In genomic region chr10:23371073-23371472, GRCh38 we compare ENCODE assay signal across 20 cellular contexts. TPM values are rescaled to one million over a fixed set of nuclear protein-coding genes. Genes with fewer than 3 reads are reported as not detected.
"Had no signal": no experiment of that assay in that cellular context is flagged by ENCODE, and none has a peak within 500 bp of the region (broad histone marks: within the 10 kb centered on the region; RNA-seq: fewer than 3 reads in every experiment).

No MANE protein-coding gene starts in this region.

- H3K4me1 Mint-ChIP-seq: endodermal cell had no signal

- H3K4me3 Mint-ChIP-seq: endodermal cell; nephron progenitor cell; stimulated activated naive CD8-positive, alpha-beta T cell treated with anti-CD3 and anti-CD28 coated beads, Interleukin-15, Interleukin-2, amounts not matched to agents 100 ng/mL and 50 ng/mL, for 24 hours had no signal

- H3K9me3 ChIP-seq: colonic mucosa, neutrophil, testis, tibial nerve, upper lobe of right lung, vagina had no signal

- H3K27me3 Mint-ChIP-seq: naive thymus-derived CD4-positive, alpha-beta T cell; stimulated activated naive CD8-positive, alpha-beta T cell treated with anti-CD3 and anti-CD28 coated beads, Interleukin-15, Interleukin-2, amounts not matched to agents 100 ng/mL and 50 ng/mL, for 24 hours had no signal

- DNase-seq: colonic mucosa; dermis blood vessel endothelial cell; endodermal cell; foreskin melanocyte; head of caudate nucleus; kidney glomerular epithelial cell; naive thymus-derived CD4-positive, alpha-beta T cell; nephron progenitor cell; right cardiac atrium; small intestine; stimulated activated CD4-positive, alpha-beta T cell treated with anti-CD3 and anti-CD28 coated beads, Interleukin-12 subunit alpha, Interleukin-12 subunit beta, amount 100 ng/mL, for 4 hours; stimulated activated CD4-positive, alpha-beta T cell treated with anti-CD3 and anti-CD28 coated beads, Interleukin-2, amount 100 ng/mL, for 48 hours; testis; upper lobe of right lung had no signal

- H3K27ac Mint-ChIP-seq: endodermal cell, nephron progenitor cell had no signal

- H3K4me3 ChIP-seq: colonic mucosa, hepatocyte, testis, tibial nerve, upper lobe of right lung, vagina had no signal

- H3K27me3 ChIP-seq: colonic mucosa, hepatocyte, testis, tibial nerve, upper lobe of right lung, vagina had no signal

- H2AFZ ChIP-seq: hepatocyte had no signal

- H3K9me3 Mint-ChIP-seq: endodermal cell; stimulated activated naive CD8-positive, alpha-beta T cell treated with anti-CD3 and anti-CD28 coated beads, Interleukin-15, Interleukin-2, amounts not matched to agents 100 ng/mL and 50 ng/mL, for 24 hours had no signal

- H3K36me3 ChIP-seq: colonic mucosa, neutrophil, tibial nerve, upper lobe of right lung, vagina had no signal

- FAIRE-seq: endothelial cell of umbilical vein, small intestine had no signal

- ATAC-seq: naive thymus-derived CD4-positive, alpha-beta T cell; right cardiac atrium had no signal

- H3K79me2 ChIP-seq: hepatocyte had no signal

- H3K4me2 ChIP-seq: hepatocyte had no signal

- H3K4me1 ChIP-seq: colonic mucosa, testis, upper lobe of right lung, vagina had no signal

- H3K27ac ChIP-seq: colonic mucosa, hepatocyte, neutrophil, testis, tibial nerve, upper lobe of right lung, vagina had no signal

RNA-seq across cellular contexts. Expression of gene C10orf67, which starts 26.5 kb away (rescaled TPM):
- polyA plus RNA-seq: endothelial cell of umbilical vein; hepatocyte; naive thymus-derived CD4-positive, alpha-beta T cell had no signal
